1 cellular context compared by ENCODE assay signal in genomic region chr5:220008-220407, GRCh38.
TF ChIP-seq lines count a peak whose summit lies in the region.

No MANE protein-coding gene starts in this region.

TF ChIP-seq in H1, 55 proteins besides CTCF, POLR2A, EP300 and RAD21 (continued from another document):
- TF ChIP-seq E2F6 (IDR thresholded peaks at IDR 0.05) (no peak), SIX5 (IDR thresholded peaks at IDR 0.05; ENCODE audit: low read depth, low read length) (no peak)
